In genomic region chr2:102197389-102198137, GRCh38 we compare ENCODE assay signal across 14 cellular contexts.
DNase-seq lines count a peak whose midpoint lies in the region; ATAC-seq lines count a peak whose summit lies in the region.
"Had no signal": no experiment of that assay in that cellular context is flagged by ENCODE, and none has a peak within 500 bp of the region (broad histone marks: within the 10 kb centered on the region; RNA-seq: fewer than 3 reads in every experiment).

No MANE protein-coding gene starts in this region.

- H3K4me3 Mint-ChIP-seq in stimulated activated naive CD8-positive, alpha-beta T cell treated with anti-CD3 and anti-CD28 coated beads, Interleukin-15, amount 100 ng/mL, for 72 hours: no peak overlapping the region
- H3K4me3 Mint-ChIP-seq in effector memory CD8-positive, alpha-beta T cell: peak overlapping the region in 1 of 2 donors; percentile 3

- DNase-seq in DMS53 (lab: John Stamatoyannopoulos, UW): peak; percentile 19
- no peak for DNase-seq in DMS53 treated with DMSO at 0.1 percent for 48 hours (lab: John Stamatoyannopoulos, UW; ENCODE audit: unreplicated experiment)
- no peak for DNase-seq in stimulated activated naive CD8-positive, alpha-beta T cell treated with anti-CD3 and anti-CD28 coated beads, Interleukin-15, amount 100 ng/mL, for 72 hours
- DNase-seq in stimulated activated naive CD8-positive, alpha-beta T cell treated with anti-CD3 and anti-CD28 coated beads, Interleukin-15, Interleukin-2, amounts not matched to agents 100 U/mL and 50 U/mL, for 24 hours: no peak
- DNase-seq in effector memory CD8-positive, alpha-beta T cell: no peak
- DNase-seq: C1 segment of cervical spinal cord, COR-L47, GOT3, NCI-H1417 treated with DMSO at 0.1 percent for 48 hours, NCI-H2029 treated with DMSO at 0.1 percent for 48 hours, NCI-H524 had no signal

- no peaks in the 10 kb centered on the region for H3K36me3 Mint-ChIP-seq in effector memory CD8-positive, alpha-beta T cell (ENCODE audit: insufficient read depth)

- peaks cover 31% of the 10 kb centered on the region for H3K27me3 Mint-ChIP-seq in stimulated activated naive CD8-positive, alpha-beta T cell treated with anti-CD3 and anti-CD28 coated beads, Interleukin-15, amount 100 ng/mL, for 72 hours
- peaks cover 7 to 51% of the 10 kb centered on the region in 2 donors for H3K27me3 Mint-ChIP-seq in effector memory CD8-positive, alpha-beta T cell

- H3K4me1 Mint-ChIP-seq in stimulated activated naive CD8-positive, alpha-beta T cell treated with anti-CD3 and anti-CD28 coated beads, Interleukin-15, amount 100 ng/mL, for 72 hours: peaks cover 5% of the 10 kb centered on the region
- H3K4me1 Mint-ChIP-seq in effector memory CD8-positive, alpha-beta T cell (ENCODE audit: low read depth in 2 of 2): peaks cover 10 to 16% of the 10 kb centered on the region in 2 donors

- no peaks in the 10 kb centered on the region for H3K9me3 Mint-ChIP-seq in stimulated activated naive CD8-positive, alpha-beta T cell treated with anti-CD3 and anti-CD28 coated beads, Interleukin-15, amount 100 ng/mL, for 72 hours
- no peaks in the 10 kb centered on the region for H3K9me3 Mint-ChIP-seq in effector memory CD8-positive, alpha-beta T cell

- no peak overlapping the region for H3K27ac Mint-ChIP-seq in stimulated activated naive CD8-positive, alpha-beta T cell treated with anti-CD3 and anti-CD28 coated beads, Interleukin-15, amount 100 ng/mL, for 72 hours
- H3K27ac Mint-ChIP-seq in effector memory CD8-positive, alpha-beta T cell: no peak overlapping the region

- ATAC-seq in stimulated activated naive CD8-positive, alpha-beta T cell treated with anti-CD3 and anti-CD28 coated beads, Interleukin-15, amount 100 ng/mL, for 72 hours: peak; percentile 49
- ATAC-seq in stimulated activated naive CD8-positive, alpha-beta T cell treated with anti-CD3 and anti-CD28 coated beads, Interleukin-15, Interleukin-2, amounts not matched to agents 100 U/mL and 50 U/mL, for 24 hours: no peak
- ATAC-seq in effector memory CD8-positive, alpha-beta T cell (replicated peaks): peak; percentile 76
- ATAC-seq in GM21390 (IDR thresholded peaks at IDR 0.05; ENCODE audit: unreplicated experiment): no peak
- ATAC-seq in GM21515 (IDR thresholded peaks at IDR 0.05; ENCODE audit: unreplicated experiment): no peak
- ATAC-seq in GM21381 (IDR thresholded peaks at IDR 0.05; ENCODE audit: unreplicated experiment): no peak

Comparison
In these comparisons a context has a peak if more than half of its experiments do, and no peak if none do; other contexts are left out.
1. ATAC-seq: peak in stimulated activated naive CD8-positive, alpha-beta T cell treated with anti-CD3 and anti-CD28 coated beads, Interleukin-15, amount 100 ng/mL, for 72 hours (single experiment) and effector memory CD8-positive, alpha-beta T cell (single experiment); none in stimulated activated naive CD8-positive, alpha-beta T cell treated with anti-CD3 and anti-CD28 coated beads, Interleukin-15, Interleukin-2, amounts not matched to agents 100 U/mL and 50 U/mL, for 24 hours (single experiment), GM21390 (single experiment), GM21515 (single experiment) and GM21381 (single experiment).